10 cellular contexts compared by ENCODE assay signal in the genomic region with DNA sequence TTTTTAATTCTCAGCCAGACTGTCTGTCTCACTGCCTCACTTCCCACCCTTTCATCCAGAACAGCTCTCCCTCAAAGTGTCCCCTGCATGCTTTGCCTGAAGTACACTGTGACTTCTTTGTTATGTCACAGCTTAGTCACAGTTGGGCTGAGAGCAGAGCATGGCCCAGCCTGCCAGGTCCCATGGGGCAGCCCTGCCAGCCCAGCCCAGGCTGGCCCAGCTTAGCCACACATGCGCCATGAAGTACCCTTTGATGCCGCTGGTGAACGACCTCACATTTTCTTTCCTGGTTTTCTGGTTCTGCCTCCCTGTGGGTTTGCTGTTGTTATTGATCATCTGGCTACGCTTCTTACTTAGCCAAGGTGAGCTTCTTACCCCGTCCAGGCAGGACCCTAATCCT. TPM values are rescaled to one million over a fixed set of nuclear protein-coding genes. Genes with fewer than 3 reads are reported as not detected.
A peak's percentile ranks its signal among the peaks of the same experiment; 100 is the strongest.
DNase-seq lines count a peak whose midpoint lies in the region; ATAC-seq, FAIRE-seq and TF ChIP-seq lines count a peak whose summit lies in the region.
"Had no signal": no experiment of that assay in that cellular context is flagged by ENCODE, and none has a peak within 500 bp of the region (broad histone marks: within the 10 kb centered on the region; RNA-seq: fewer than 3 reads in every experiment).

A gene (plus strand): TSS at position 185 of the 400 bp plus-strand sequence. CDS start 54 bp downstream, at position 239.

- H3K4me3 ChIP-seq in MG63, result no peak within 1 kb of the TSS

- H3K27me3 ChIP-seq in foreskin keratinocyte (peaks cover 7% of the 10 kb centered on the region), MG63 (no peaks in the 10 kb centered on the region)

- peaks cover 22% of the 10 kb centered on the region for H3K36me3 ChIP-seq in MG63

- DNase-seq in DMS79 (lab: John Stamatoyannopoulos, UW), result peak; percentile 97
- DNase-seq in NCI-H345 treated with DMSO at 0.1 percent for 48 hours (lab: John Stamatoyannopoulos, UW; ENCODE audit: unreplicated experiment), result peak; percentile 76
- no peak for DNase-seq in foreskin keratinocyte
- DNase-seq in nucleus accumbens (lab: John Stamatoyannopoulos, UW), result peak in 50 of 56 donors; percentile 7 to 79 (median 53)
- DNase-seq in MG63, result no peak
- DNase-seq in D721Med (ENCODE audit: insufficient read length, low spot score), result no peak
- DNase-seq in activated CD8-positive, alpha-beta memory T cell treated with anti-CD3 and anti-CD28 coated beads for 24 hours, result no peak
- DNase-seq: NCI-H2227 treated with DMSO at 0.1 percent for 48 hours, T-cell had no signal

- no peaks in the 10 kb centered on the region for H3K9me3 ChIP-seq in MG63

- no peak within 1 kb of the TSS for H3K27ac ChIP-seq in foreskin keratinocyte

- ATAC-seq in foreskin keratinocyte (peak; percentile 54), GM19455 (IDR thresholded peaks at IDR 0.05; ENCODE audit: unreplicated experiment) (no peak)
- ATAC-seq: T-cell had no signal

- FAIRE-seq in D721Med (lab: Jason Lieb, UNC), result no peak

- TF ChIP-seq CTCF in foreskin keratinocyte (conservative IDR thresholded peaks at IDR 0.05) (no peak), D721Med (IDR thresholded peaks at IDR 0.05; ENCODE audit: insufficient read depth, missing control alignments) (no peak)

- no peaks in the 10 kb centered on the region for H3K4me1 ChIP-seq in foreskin keratinocyte

RNA-seq across cellular contexts. Expression of the gene that starts here (rescaled TPM):
- total RNA-seq in foreskin keratinocyte, result not detected in 2 replicates
- polyA plus RNA-seq in foreskin keratinocyte, result not detected in 2 replicates
- not detected in 2 replicates for total RNA-seq in MG63 (2014; rRNA removed; shearing (Covaris generic); ENCODE audit: low replicate concordance)
- total RNA-seq: T-cell had no signal

Comparison
In these comparisons a context has a peak if more than half of its experiments do, and no peak if none do; other contexts are left out.
1. Peak in ATAC-seq in foreskin keratinocyte; RNA of the gene not detected or under 1 TPM.
2. DNase-seq: peak in DMS79 (single experiment), NCI-H345 treated with DMSO at 0.1 percent for 48 hours (single experiment) and nucleus accumbens (50 of 56); none in foreskin keratinocyte (0 of 2), MG63 (single experiment), D721Med (single experiment) and activated CD8-positive, alpha-beta memory T cell treated with anti-CD3 and anti-CD28 coated beads for 24 hours (single experiment).